In the genomic region with DNA sequence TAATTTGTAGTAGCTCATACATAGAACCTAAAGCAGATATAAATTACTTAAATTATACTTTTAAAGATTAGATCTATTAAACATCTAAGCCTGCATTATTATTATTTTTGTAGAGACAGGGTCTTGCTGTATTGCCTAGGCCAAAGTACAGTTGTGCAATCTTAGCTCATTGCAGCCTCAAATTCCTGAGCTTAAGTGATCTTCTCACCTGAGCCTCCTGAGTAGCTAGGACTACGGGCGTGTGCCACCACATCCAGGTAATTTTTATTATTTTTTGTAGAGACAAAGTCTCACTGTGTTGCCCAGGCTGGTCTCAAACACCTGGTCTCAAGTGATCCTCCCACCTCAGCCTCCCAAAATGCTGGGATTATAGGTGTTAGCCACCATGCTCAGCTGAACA, we compare ENCODE assay signal across 1 cellular context.
TF ChIP-seq lines count a peak whose summit lies in the region.

No MANE protein-coding gene starts in this region.

TF ChIP-seq in Ishikawa, 13 proteins besides CTCF, POLR2A, EP300 and RAD21 (continued from another document):
- TF ChIP-seq, protein P1, sequence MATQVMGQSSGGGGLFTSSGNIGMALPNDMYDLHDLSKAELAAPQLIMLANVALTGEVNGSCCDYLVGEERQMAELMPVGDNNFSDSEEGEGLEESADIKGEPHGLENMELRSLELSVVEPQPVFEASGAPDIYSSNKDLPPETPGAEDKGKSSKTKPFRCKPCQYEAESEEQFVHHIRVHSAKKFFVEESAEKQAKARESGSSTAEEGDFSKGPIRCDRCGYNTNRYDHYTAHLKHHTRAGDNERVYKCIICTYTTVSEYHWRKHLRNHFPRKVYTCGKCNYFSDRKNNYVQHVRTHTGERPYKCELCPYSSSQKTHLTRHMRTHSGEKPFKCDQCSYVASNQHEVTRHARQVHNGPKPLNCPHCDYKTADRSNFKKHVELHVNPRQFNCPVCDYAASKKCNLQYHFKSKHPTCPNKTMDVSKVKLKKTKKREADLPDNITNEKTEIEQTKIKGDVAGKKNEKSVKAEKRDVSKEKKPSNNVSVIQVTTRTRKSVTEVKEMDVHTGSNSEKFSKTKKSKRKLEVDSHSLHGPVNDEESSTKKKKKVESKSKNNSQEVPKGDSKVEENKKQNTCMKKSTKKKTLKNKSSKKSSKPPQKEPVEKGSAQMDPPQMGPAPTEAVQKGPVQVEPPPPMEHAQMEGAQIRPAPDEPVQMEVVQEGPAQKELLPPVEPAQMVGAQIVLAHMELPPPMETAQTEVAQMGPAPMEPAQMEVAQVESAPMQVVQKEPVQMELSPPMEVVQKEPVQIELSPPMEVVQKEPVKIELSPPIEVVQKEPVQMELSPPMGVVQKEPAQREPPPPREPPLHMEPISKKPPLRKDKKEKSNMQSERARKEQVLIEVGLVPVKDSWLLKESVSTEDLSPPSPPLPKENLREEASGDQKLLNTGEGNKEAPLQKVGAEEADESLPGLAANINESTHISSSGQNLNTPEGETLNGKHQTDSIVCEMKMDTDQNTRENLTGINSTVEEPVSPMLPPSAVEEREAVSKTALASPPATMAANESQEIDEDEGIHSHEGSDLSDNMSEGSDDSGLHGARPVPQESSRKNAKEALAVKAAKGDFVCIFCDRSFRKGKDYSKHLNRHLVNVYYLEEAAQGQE (IDR thresholded peaks at IDR 0.05; ENCODE audit: low read depth): no peak
- peak; percentile 25; the same call in 1 of the 2 replicates for TF ChIP-seq CEBPB (IDR thresholded peaks at IDR 0.05)
